Comparison of ENCODE assay signal across 14 cellular contexts in genomic region chr7:110541962-110542361, GRCh38.
"Had no signal": no experiment of that assay in that cellular context is flagged by ENCODE, and none has a peak within 500 bp of the region (broad histone marks: within the 10 kb centered on the region; RNA-seq: fewer than 3 reads in every experiment).

No MANE protein-coding gene starts in this region.

- H3K36me3 ChIP-seq: ovary, thyroid gland had no signal

- H3K9me3 Mint-ChIP-seq: activated CD4-positive, alpha-beta T cell treated with anti-CD3 and anti-CD28 coated beads, Interleukin-2, amount 10 ng/mL, durations not matched to agents 7 days and 5 days; activated naive CD4-positive, alpha-beta T cell treated with anti-CD3 and anti-CD28 coated beads, Interleukin-2, amount 50 U/mL, for 72 hours had no signal

- H3K27ac Mint-ChIP-seq: activated CD4-positive, alpha-beta T cell treated with anti-CD3 and anti-CD28 coated beads, Interleukin-2, amount 10 ng/mL, durations not matched to agents 7 days and 5 days; activated naive CD4-positive, alpha-beta T cell treated with anti-CD3 and anti-CD28 coated beads, Interleukin-2, amount 50 U/mL, for 72 hours; activated T-cell treated with anti-CD3 and anti-CD28 coated beads, Interleukin-2, amount 50 U/mL, for 72 hours; naive thymus-derived CD4-positive, alpha-beta T cell; stimulated activated effector memory CD8-positive, alpha-beta T cell treated with anti-CD3 and anti-CD28 coated beads, Interleukin-12 subunit alpha, Interleukin-12 subunit beta, amount 100 ng/mL, for 72 hours had no signal

- H3K4me1 Mint-ChIP-seq: activated CD4-positive, alpha-beta T cell treated with anti-CD3 and anti-CD28 coated beads, Interleukin-2, amount 10 ng/mL, durations not matched to agents 7 days and 5 days; naive thymus-derived CD4-positive, alpha-beta T cell; stimulated activated effector memory CD8-positive, alpha-beta T cell treated with anti-CD3 and anti-CD28 coated beads, Interleukin-12 subunit alpha, Interleukin-12 subunit beta, amount 100 ng/mL, for 72 hours had no signal

- H3K4me3 ChIP-seq: ovary, thyroid gland had no signal

- H3K9me3 ChIP-seq: ovary, thyroid gland had no signal

- H3K36me3 Mint-ChIP-seq: activated naive CD4-positive, alpha-beta T cell treated with anti-CD3 and anti-CD28 coated beads, Interleukin-2, amount 50 U/mL, for 72 hours; naive thymus-derived CD4-positive, alpha-beta T cell; stimulated activated effector memory CD8-positive, alpha-beta T cell treated with anti-CD3 and anti-CD28 coated beads, Interleukin-12 subunit alpha, Interleukin-12 subunit beta, amount 100 ng/mL, for 72 hours had no signal

- DNase-seq: activated CD4-positive, alpha-beta T cell treated with anti-CD3 and anti-CD28 coated beads, Interleukin-2, amount 10 ng/mL, durations not matched to agents 7 days and 5 days; activated CD4-positive, CD25-positive, alpha-beta regulatory T cell; activated CD8-positive, alpha-beta memory T cell treated with anti-CD3 and anti-CD28 coated beads, Interleukin-2, amount 50 U/mL, for 48 hours; activated gamma-delta T cell; activated T-cell treated with anti-CD3 and anti-CD28 coated beads, Interleukin-2, amount 50 U/mL, for 72 hours; amygdala; left colon; naive thymus-derived CD4-positive, alpha-beta T cell; ovary; stimulated activated CD4-positive, alpha-beta T cell treated with anti-CD3 and anti-CD28 coated beads, Interleukin-12 subunit alpha, Interleukin-12 subunit beta, amount 100 ng/mL, for 4 hours; stimulated activated CD4-positive, alpha-beta T cell treated with anti-CD3 and anti-CD28 coated beads, Interleukin-2, amount 100 ng/mL, for 24 hours; thyroid gland had no signal

- H3K27me3 ChIP-seq: ovary, thyroid gland had no signal

- H3K27ac ChIP-seq: ovary, thyroid gland had no signal

- H3K4me3 Mint-ChIP-seq: activated CD4-positive, alpha-beta T cell treated with anti-CD3 and anti-CD28 coated beads, Interleukin-2, amount 10 ng/mL, durations not matched to agents 7 days and 5 days; activated T-cell treated with anti-CD3 and anti-CD28 coated beads, Interleukin-2, amount 50 U/mL, for 72 hours; naive thymus-derived CD4-positive, alpha-beta T cell; stimulated activated effector memory CD8-positive, alpha-beta T cell treated with anti-CD3 and anti-CD28 coated beads, Interleukin-12 subunit alpha, Interleukin-12 subunit beta, amount 100 ng/mL, for 72 hours had no signal

- H3K4me1 ChIP-seq: thyroid gland had no signal
